1 cellular context compared by ENCODE assay signal in genomic region chr17:79305376-79305775, GRCh38.
TF ChIP-seq lines count a peak whose summit lies in the region.

No MANE protein-coding gene starts in this region.

TF ChIP-seq in GM23338, 12 proteins besides CTCF, POLR2A, EP300 and RAD21 (continued from another document):
- TF ChIP-seq REST (IDR thresholded peaks at IDR 0.05; ENCODE audit: unreplicated experiment) = no peak
- no peak for TF ChIP-seq ZNF114 (CRISPR knock-in tag; IDR thresholded peaks at IDR 0.05)
- TF ChIP-seq STAT1 (IDR thresholded peaks at IDR 0.05; ENCODE audit: unreplicated experiment) = no peak
- TF ChIP-seq ZNF331 (CRISPR knock-in tag; IDR thresholded peaks at IDR 0.05; ENCODE audit: low read depth) = no peak
- TF ChIP-seq ETS1 (IDR thresholded peaks at IDR 0.05) = no peak
- TF ChIP-seq POLR2AphosphoS5 (IDR thresholded peaks at IDR 0.05; ENCODE audit: low read depth) = no peak
